In the genomic region with DNA sequence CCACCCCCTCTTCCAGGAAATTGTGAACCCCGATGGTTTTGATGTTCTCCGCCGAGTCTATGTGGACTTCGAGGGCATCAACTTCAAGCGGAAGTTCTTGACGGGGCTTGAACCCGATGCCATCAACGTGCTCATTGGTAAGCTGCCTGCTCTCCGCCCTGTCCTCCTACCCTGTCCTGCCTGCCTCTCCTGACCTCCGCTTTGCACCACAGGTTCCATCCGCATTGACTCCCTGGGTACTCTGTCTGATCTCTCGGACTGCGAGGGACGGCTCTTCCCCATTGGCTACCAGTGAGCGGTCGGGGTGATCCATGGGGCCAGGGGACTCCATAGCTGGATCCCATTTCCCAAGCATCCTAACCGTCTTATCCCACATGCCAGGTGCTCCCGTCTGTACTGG, we compare ENCODE assay signal across 28 cellular contexts.
"Had no signal": no experiment of that assay in that cellular context is flagged by ENCODE, and none has a peak within 500 bp of the region (broad histone marks: within the 10 kb centered on the region; RNA-seq: fewer than 3 reads in every experiment).

No MANE protein-coding gene starts in this region.

- H3K4me3 Mint-ChIP-seq: activated CD4-positive, alpha-beta T cell treated with anti-CD3 and anti-CD28 coated beads for 36 hours; activated naive CD4-positive, alpha-beta T cell treated with anti-CD3 and anti-CD28 coated beads for 36 hours; central memory CD8-positive, alpha-beta T cell; nephron had no signal

- H3K4me3 ChIP-seq: gastrocnemius medialis, hepatocyte, left ventricle myocardium inferior, lung, mucosa of descending colon, pancreas, prostate gland, skin epidermis, testis, transverse colon, uterus had no signal

- H3K36me3 ChIP-seq: uterus had no signal

- ATAC-seq: activated CD4-positive, alpha-beta T cell treated with anti-CD3 and anti-CD28 coated beads for 36 hours; gastrocnemius medialis; mucosa of descending colon; pancreas; sciatic nerve; stimulated activated naive CD8-positive, alpha-beta T cell treated with anti-CD3 and anti-CD28 coated beads, Interleukin-15, Interleukin-2, amounts not matched to agents 100 U/mL and 50 U/mL, for 24 hours had no signal

- DNase-seq: activated CD4-positive, alpha-beta T cell treated with anti-CD3 and anti-CD28 coated beads for 36 hours; activated CD4-positive, alpha-beta T cell treated with anti-CD3 and anti-CD28 coated beads, Interleukin-2, amount 50 U/mL, for 4 hours; activated CD4-positive, CD25-positive, alpha-beta regulatory T cell; activated naive CD4-positive, alpha-beta T cell treated with anti-CD3 and anti-CD28 coated beads for 36 hours; dermis blood vessel endothelial cell; effector CD4-positive, alpha-beta T cell; erythroblast; gastrocnemius medialis; glutamatergic neuron; islet precursor cell; left ventricle myocardium inferior; mucosa of descending colon; retina; stimulated activated CD4-positive, alpha-beta T cell treated with anti-CD3 and anti-CD28 coated beads, Interleukin-12 subunit alpha, Interleukin-12 subunit beta, amount 100 ng/mL, for 4 hours; stimulated activated CD4-positive, alpha-beta T cell treated with anti-CD3 and anti-CD28 coated beads, Interleukin-4, amount 100 ng/mL, for 1 hour; stimulated activated naive CD8-positive, alpha-beta T cell treated with anti-CD3 and anti-CD28 coated beads, Interleukin-15, Interleukin-2, amounts not matched to agents 100 U/mL and 50 U/mL, for 24 hours; testis; transverse colon; uterus had no signal

- H3K27me3 ChIP-seq: gastrocnemius medialis, hepatocyte, pancreas, testis, transverse colon, uterus had no signal

- H3K27ac Mint-ChIP-seq: activated CD4-positive, alpha-beta T cell treated with anti-CD3 and anti-CD28 coated beads for 36 hours; activated naive CD4-positive, alpha-beta T cell treated with anti-CD3 and anti-CD28 coated beads for 36 hours; activated T-helper 2 cell treated with anti-CD3 and anti-CD28 coated beads, Interferon-gamma antibody, Interleukin-2, Interleukin-4, amounts not matched to agents 10 μg/mL and 5 μg/mL and 100 μg/mL, durations not matched to agents 14 hours and 24 hours and 36 hours; nephron had no signal

- H3K4me1 Mint-ChIP-seq: activated CD4-positive, alpha-beta T cell treated with anti-CD3 and anti-CD28 coated beads for 36 hours; nephron had no signal

- H3K27me3 Mint-ChIP-seq: activated CD4-positive, alpha-beta T cell treated with anti-CD3 and anti-CD28 coated beads for 36 hours; central memory CD8-positive, alpha-beta T cell had no signal

- H3K9me3 Mint-ChIP-seq: activated naive CD4-positive, alpha-beta T cell treated with anti-CD3 and anti-CD28 coated beads for 36 hours; activated T-helper 2 cell treated with anti-CD3 and anti-CD28 coated beads, Interferon-gamma antibody, Interleukin-2, Interleukin-4, amounts not matched to agents 10 μg/mL and 5 μg/mL and 100 μg/mL, durations not matched to agents 14 hours and 24 hours and 36 hours; central memory CD8-positive, alpha-beta T cell; nephron had no signal

- H3K9me3 ChIP-seq: gastrocnemius medialis, left ventricle myocardium inferior, mucosa of descending colon, pancreas, prostate gland, testis, transverse colon, uterus had no signal

- H3K4me1 ChIP-seq: gastrocnemius medialis, left ventricle myocardium inferior, pancreas, testis, transverse colon, uterus had no signal

- H3K27ac ChIP-seq: gastrocnemius medialis, hepatocyte, left ventricle myocardium inferior, pancreas, testis, transverse colon, uterus had no signal
